Comparison of ENCODE assay signal across 8 cellular contexts in the genomic region with DNA sequence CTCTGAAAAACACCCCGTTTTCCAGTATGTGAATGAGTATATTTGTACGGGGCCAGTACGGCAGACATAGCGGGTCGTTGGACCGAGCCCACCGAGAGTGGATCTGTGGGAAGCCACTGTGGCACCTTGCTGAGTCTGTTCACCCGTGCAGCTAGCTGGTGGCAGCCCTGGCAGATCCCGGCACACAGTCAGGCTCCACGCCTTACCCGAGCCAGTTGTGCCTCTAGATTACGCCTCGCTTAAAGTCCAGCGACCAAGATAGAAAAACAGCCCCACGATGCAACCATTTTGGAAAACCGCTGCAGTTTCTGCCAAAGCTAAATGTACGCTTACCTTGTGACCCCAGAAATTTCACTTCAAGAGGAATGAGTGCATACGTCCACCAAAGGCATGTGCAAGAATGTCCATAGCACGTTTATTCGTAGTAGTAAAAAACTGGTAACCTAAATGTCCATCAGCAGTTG.
DNase-seq lines count a peak whose midpoint lies in the region; ATAC-seq lines count a peak whose summit lies in the region.

No MANE protein-coding gene starts in this region.

- H3K27ac Mint-ChIP-seq in activated naive CD4-positive, alpha-beta T cell treated with anti-CD3 and anti-CD28 coated beads, Interleukin-2, amount 10 ng/mL, durations not matched to agents 7 days and 5 days = peak overlapping the region; percentile 95
- H3K27ac Mint-ChIP-seq in effector memory CD8-positive, alpha-beta T cell = peak overlapping the region; percentile 100

- H3K9me3 ChIP-seq in muscle layer of duodenum (ENCODE audit: control insufficient read depth in 1 of 2, low read length in 2 of 2) = no peaks in the 10 kb centered on the region

- CTCF ChIA-PET in activated naive CD4-positive, alpha-beta T cell treated with anti-CD3 and anti-CD28 coated beads, Interleukin-2, amount 10 ng/mL, durations not matched to agents 7 days and 5 days (lab: Charles Lee) = interaction anchor here (0.9 to 1.7 kb wide), 6 partner anchors 11 to 110 kb away, joined by 3 to 7 read pairs (median 3); a partner anchor contains a TSS

- H3K9me3 Mint-ChIP-seq in activated naive CD4-positive, alpha-beta T cell treated with anti-CD3 and anti-CD28 coated beads, Interleukin-2, amount 10 ng/mL, durations not matched to agents 7 days and 5 days = no peaks in the 10 kb centered on the region
- H3K9me3 Mint-ChIP-seq in effector memory CD8-positive, alpha-beta T cell = no peaks in the 10 kb centered on the region

- H3K36me3 ChIP-seq in muscle layer of duodenum (ENCODE audit: control insufficient read depth in 1 of 2, insufficient read depth in 2 of 2, low read length in 2 of 2) = no peaks in the 10 kb centered on the region

- H3K4me1 Mint-ChIP-seq in activated naive CD4-positive, alpha-beta T cell treated with anti-CD3 and anti-CD28 coated beads, Interleukin-2, amount 10 ng/mL, durations not matched to agents 7 days and 5 days = peaks cover 40% of the 10 kb centered on the region
- peaks cover 30 to 35% of the 10 kb centered on the region in 2 donors for H3K4me1 Mint-ChIP-seq in effector memory CD8-positive, alpha-beta T cell (ENCODE audit: low read depth in 2 of 2)

- H3K4me3 ChIP-seq in muscle layer of duodenum (ENCODE audit: low read depth in 1 of 2, low read length in 2 of 2) = peak overlapping the region; percentile 86 to 99

- peaks cover 21% of the 10 kb centered on the region for H3K36me3 Mint-ChIP-seq in activated naive CD4-positive, alpha-beta T cell treated with anti-CD3 and anti-CD28 coated beads, Interleukin-2, amount 10 ng/mL, durations not matched to agents 7 days and 5 days
- peaks cover 28% of the 10 kb centered on the region for H3K36me3 Mint-ChIP-seq in effector memory CD8-positive, alpha-beta T cell (ENCODE audit: insufficient read depth)

- H3K4me1 ChIP-seq in muscle layer of duodenum (ENCODE audit: control insufficient read depth in 1 of 2, insufficient read depth in 2 of 2, low read length in 2 of 2) = peaks cover 0 to 27% of the 10 kb centered on the region in 2 donors

- ATAC-seq in effector memory CD8-positive, alpha-beta T cell (replicated peaks) = no peak
- ATAC-seq in GM21786 (IDR thresholded peaks at IDR 0.05; ENCODE audit: unreplicated experiment) = no peak

- no peaks in the 10 kb centered on the region for H3K27me3 ChIP-seq in muscle layer of duodenum (ENCODE audit: low read depth, low read length)

- peak overlapping the region; percentile 96 for H3K27ac ChIP-seq in muscle layer of duodenum (ENCODE audit: low read length)

- H3K4me3 Mint-ChIP-seq in activated naive CD4-positive, alpha-beta T cell treated with anti-CD3 and anti-CD28 coated beads, Interleukin-2, amount 10 ng/mL, durations not matched to agents 7 days and 5 days = peak overlapping the region; percentile 84
- H3K4me3 Mint-ChIP-seq in effector memory CD8-positive, alpha-beta T cell = peak overlapping the region; percentile 99

- peaks cover 21% of the 10 kb centered on the region for H3K27me3 Mint-ChIP-seq in activated naive CD4-positive, alpha-beta T cell treated with anti-CD3 and anti-CD28 coated beads, Interleukin-2, amount 10 ng/mL, durations not matched to agents 7 days and 5 days
- H3K27me3 Mint-ChIP-seq in effector memory CD8-positive, alpha-beta T cell = no peaks in the 10 kb centered on the region

- no peak for DNase-seq in activated naive CD4-positive, alpha-beta T cell treated with anti-CD3 and anti-CD28 coated beads, Interleukin-2, amount 10 ng/mL, durations not matched to agents 7 days and 5 days
- no peak for DNase-seq in activated naive CD4-positive, alpha-beta T cell (lab: John Stamatoyannopoulos, UW)
- peak; percentile 59 for DNase-seq in NOMO-1 treated with DMSO at 0.1 percent for 48 hours (lab: John Stamatoyannopoulos, UW; ENCODE audit: unreplicated experiment)
- DNase-seq in effector memory CD8-positive, alpha-beta T cell = no peak
- DNase-seq in KG1 (lab: John Stamatoyannopoulos, UW) = no peak
- DNase-seq in NCI-H774 (lab: John Stamatoyannopoulos, UW) = no peak
